ENCODE assay signal across 10 cellular contexts in the genomic region with DNA sequence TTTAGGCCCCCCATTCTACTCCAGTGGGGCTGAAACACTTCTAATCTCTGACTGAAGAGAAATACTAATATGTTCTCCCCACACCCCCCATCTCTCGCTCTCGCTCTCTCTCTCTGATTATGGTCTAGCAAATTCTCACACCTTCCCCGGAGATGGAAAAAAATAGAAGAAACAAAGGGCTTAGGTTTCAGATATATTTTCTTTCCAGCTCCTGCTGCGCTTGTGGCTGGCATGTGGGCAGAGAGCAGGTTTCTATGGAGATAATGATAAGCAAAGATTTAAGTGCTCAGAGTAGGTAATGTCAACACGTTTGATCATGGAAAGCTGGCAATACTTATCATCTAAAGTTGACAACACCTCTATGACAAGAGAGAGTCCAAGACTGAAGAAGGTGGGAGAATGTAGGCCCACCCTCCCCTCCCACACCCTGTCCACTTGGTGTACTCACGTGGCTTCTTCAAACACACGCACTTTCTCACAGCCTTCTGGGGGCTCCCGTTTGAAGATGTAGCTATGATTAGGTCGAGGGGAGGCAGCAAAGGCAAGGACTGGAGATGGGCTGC. TPM values are rescaled to one million over a fixed set of nuclear protein-coding genes. Genes with fewer than 3 reads are reported as not detected.
DNase-seq lines count a peak whose midpoint lies in the region; ATAC-seq lines count a peak whose summit lies in the region.
"Had no signal": no experiment of that assay in that cellular context is flagged by ENCODE, and none has a peak within 500 bp of the region (broad histone marks: within the 10 kb centered on the region; RNA-seq: fewer than 3 reads in every experiment).

No MANE protein-coding gene starts in this region.

- POLR2A ChIA-PET in activated naive CD8-positive, alpha-beta T cell treated with anti-CD3 and anti-CD28 coated beads, Interleukin-2, amount 10 ng/mL, durations not matched to agents 7 days and 5 days (lab: Charles Lee), result interaction anchor here (1.4 to 1.8 kb wide), 2 partner anchors 19 to 73 kb away, joined by 5 to 7 read pairs; a partner anchor contains a TSS

- H3K27ac Mint-ChIP-seq in activated naive CD8-positive, alpha-beta T cell treated with anti-CD3 and anti-CD28 coated beads, Interleukin-2, amount 10 ng/mL, durations not matched to agents 7 days and 5 days, result peak overlapping the region; percentile 57

- peaks cover 22% of the 10 kb centered on the region for H3K4me1 Mint-ChIP-seq in activated naive CD8-positive, alpha-beta T cell treated with anti-CD3 and anti-CD28 coated beads, Interleukin-2, amount 10 ng/mL, durations not matched to agents 7 days and 5 days

- H3K9me3 Mint-ChIP-seq in activated naive CD8-positive, alpha-beta T cell treated with anti-CD3 and anti-CD28 coated beads, Interleukin-2, amount 10 ng/mL, durations not matched to agents 7 days and 5 days, result no peaks in the 10 kb centered on the region
- H3K9me3 Mint-ChIP-seq: stimulated activated naive B cell treated with anti-CD40 and anti-IgM and Interleukin-4, amounts not matched to agents 10 μg/mL and 1 μg/mL and 100 μg/mL, for 72 hours had no signal

- H3K27me3 Mint-ChIP-seq in activated naive CD8-positive, alpha-beta T cell treated with anti-CD3 and anti-CD28 coated beads, Interleukin-2, amount 10 ng/mL, durations not matched to agents 7 days and 5 days, result no peaks in the 10 kb centered on the region
- H3K27me3 Mint-ChIP-seq: stimulated activated naive B cell treated with anti-CD40 and anti-IgM and Interleukin-4, amounts not matched to agents 10 μg/mL and 1 μg/mL and 100 μg/mL, for 72 hours had no signal

- H3K36me3 Mint-ChIP-seq in activated naive CD8-positive, alpha-beta T cell treated with anti-CD3 and anti-CD28 coated beads, Interleukin-2, amount 10 ng/mL, durations not matched to agents 7 days and 5 days, result peaks cover 54% of the 10 kb centered on the region

- DNase-seq in HT1080 (ENCODE audit: low read depth) (peak; percentile 13), T-helper 22 cell (ENCODE audit: low read depth) (peak; percentile 60), putamen (ENCODE audit: low spot score) (peak; percentile 50), GOT3 (lab: John Stamatoyannopoulos, UW) (no peak)
- no peak for DNase-seq in activated naive CD8-positive, alpha-beta T cell treated with anti-CD3 and anti-CD28 coated beads, Interleukin-2, amount 10 ng/mL, durations not matched to agents 7 days and 5 days
- DNase-seq: NCI-H226; stimulated activated naive B cell treated with anti-CD40 and anti-IgM and Interleukin-4, amounts not matched to agents 10 μg/mL and 1 μg/mL and 100 μg/mL, for 72 hours had no signal

- H3K4me3 Mint-ChIP-seq in activated naive CD8-positive, alpha-beta T cell treated with anti-CD3 and anti-CD28 coated beads, Interleukin-2, amount 10 ng/mL, durations not matched to agents 7 days and 5 days, result no peak overlapping the region
- H3K4me3 Mint-ChIP-seq: stimulated activated naive B cell treated with anti-CD40 and anti-IgM and Interleukin-4, amounts not matched to agents 10 μg/mL and 1 μg/mL and 100 μg/mL, for 72 hours had no signal

- no peak for ATAC-seq in activated naive CD8-positive, alpha-beta T cell treated with anti-CD3 and anti-CD28 coated beads, Interleukin-2, amount 10 ng/mL, durations not matched to agents 7 days and 5 days (ENCODE audit: low read depth)
- no peak for ATAC-seq in HG03095 (IDR thresholded peaks at IDR 0.05; ENCODE audit: unreplicated experiment)
- ATAC-seq in HG03045 (IDR thresholded peaks at IDR 0.05; ENCODE audit: unreplicated experiment), result no peak
- ATAC-seq in HG03460 (IDR thresholded peaks at IDR 0.05; ENCODE audit: unreplicated experiment), result no peak
- ATAC-seq: stimulated activated naive B cell treated with anti-CD40 and anti-IgM and Interleukin-4, amounts not matched to agents 10 μg/mL and 1 μg/mL and 100 μg/mL, for 72 hours had no signal

RNA-seq across cellular contexts. Expression of a gene that starts 8.0 kb away (rescaled TPM):
- 65.6 and 77.1 TPM in 2 replicates for total RNA-seq in HT1080 (2014; rRNA removed; shearing (Covaris generic))
- polyA plus RNA-seq in HT1080 (2015; cell fraction: cytosol; rRNA removed), result 40.4 and 41.9 TPM in 2 replicates
- 36.4 and 38.1 TPM in 2 replicates for polyA plus RNA-seq in HT1080 (2015; cell fraction: nucleus; rRNA removed)
- 10 to 100 TPM; 45.9 to 48.5 TPM for total RNA-seq in activated naive CD8-positive, alpha-beta T cell treated with anti-CD3 and anti-CD28 coated beads, Interleukin-2, amount 10 ng/mL, durations not matched to agents 7 days and 5 days

RNA-seq across cellular contexts. Expression of a gene that starts 37.9 kb away (rescaled TPM):
- 56.2 and 63.8 TPM in 2 replicates for total RNA-seq in HT1080 (2014; rRNA removed; shearing (Covaris generic))
- 46.5 and 47.1 TPM in 2 replicates for polyA plus RNA-seq in HT1080 (2015; cell fraction: cytosol; rRNA removed)
- 57.0 and 57.5 TPM in 2 replicates for polyA plus RNA-seq in HT1080 (2015; cell fraction: nucleus; rRNA removed)
- total RNA-seq in activated naive CD8-positive, alpha-beta T cell treated with anti-CD3 and anti-CD28 coated beads, Interleukin-2, amount 10 ng/mL, durations not matched to agents 7 days and 5 days, result 10 to 100 TPM; 49.6 to 60.6 TPM

RNA-seq across cellular contexts. Expression of a gene that starts 48.1 kb away (rescaled TPM):
- 3.3 and 5.4 TPM in 2 replicates for total RNA-seq in HT1080 (2014; rRNA removed; shearing (Covaris generic))
- polyA plus RNA-seq in HT1080 (2015; cell fraction: cytosol; rRNA removed), result 6.6 and 8.2 TPM in 2 replicates
- polyA plus RNA-seq in HT1080 (2015; cell fraction: nucleus; rRNA removed), result 7.3 and 9.0 TPM in 2 replicates
- 10 to 100 TPM; 47.0 to 57.2 TPM for total RNA-seq in activated naive CD8-positive, alpha-beta T cell treated with anti-CD3 and anti-CD28 coated beads, Interleukin-2, amount 10 ng/mL, durations not matched to agents 7 days and 5 days

Comparison
In these comparisons a context has a peak if more than half of its experiments do, and no peak if none do; other contexts are left out.
1. DNase-seq: peak in HT1080 (single experiment), T-helper 22 cell (single experiment) and putamen (single experiment); none in activated naive CD8-positive, alpha-beta T cell treated with anti-CD3 and anti-CD28 coated beads, Interleukin-2, amount 10 ng/mL, durations not matched to agents 7 days and 5 days (single experiment) and GOT3 (single experiment).